Comparison of ENCODE assay signal across 1 cellular context in genomic region chr14:68795602-68796417, GRCh38.
TF ChIP-seq lines count a peak whose summit lies in the region.

No MANE protein-coding gene starts in this region.

TF ChIP-seq in HepG2, 621 proteins besides CTCF, POLR2A, EP300 and RAD21 (continued from another document and continues in another):
- no peak for TF ChIP-seq ZNF574 (CRISPR knock-in tag; IDR thresholded peaks at IDR 0.05)
- TF ChIP-seq ZNF235 (CRISPR knock-in tag; IDR thresholded peaks at IDR 0.05; ENCODE audit: borderline replicate concordance), result no peak
- TF ChIP-seq MTF1 (CRISPR knock-in tag; IDR thresholded peaks at IDR 0.05), result no peak
- no peak for TF ChIP-seq HNF1A (IDR thresholded peaks at IDR 0.05; ENCODE audit: low read depth)
- TF ChIP-seq HNF1A (CRISPR knock-in tag; IDR thresholded peaks at IDR 0.05; ENCODE audit: borderline replicate concordance), result peak; percentile 48; the same call in 1 of the 2 replicates
- no peak for TF ChIP-seq RBAK (CRISPR knock-in tag; IDR thresholded peaks at IDR 0.05)
- TF ChIP-seq TBX2 (CRISPR knock-in tag; IDR thresholded peaks at IDR 0.05; ENCODE audit: borderline replicate concordance), result peak; percentile 84
- no peak for TF ChIP-seq SP140L (CRISPR knock-in tag; IDR thresholded peaks at IDR 0.05; ENCODE audit: borderline replicate concordance)
- no peak for TF ChIP-seq ARNTL (CRISPR knock-in tag; IDR thresholded peaks at IDR 0.05)
- TF ChIP-seq FOXA1 (IDR thresholded peaks at IDR 0.05), result no peak
- TF ChIP-seq FOXA1 (CRISPR knock-in tag; IDR thresholded peaks at IDR 0.05), result no peak; the same call in 1 of the 2 replicates
- no peak for TF ChIP-seq FOXC1 (CRISPR knock-in tag; IDR thresholded peaks at IDR 0.05; ENCODE audit: borderline replicate concordance)
- TF ChIP-seq ZNF788 (CRISPR knock-in tag; IDR thresholded peaks at IDR 0.05; ENCODE audit: borderline replicate concordance), result peak; percentile 73; the same call in 1 of the 2 replicates
- peak; percentile 43; the same call in 1 of the 2 replicates for TF ChIP-seq ZBED4 (CRISPR knock-in tag; IDR thresholded peaks at IDR 0.05; ENCODE audit: borderline replicate concordance)
- TF ChIP-seq ZNF451 (CRISPR knock-in tag; IDR thresholded peaks at IDR 0.05), result peak; percentile 52; the same call in 1 of the 2 replicates
- TF ChIP-seq MTA1 (CRISPR knock-in tag; IDR thresholded peaks at IDR 0.05; ENCODE audit: borderline replicate concordance), result peak; percentile 76; the same call in 1 of the 2 replicates
- TF ChIP-seq ZNF841 (CRISPR knock-in tag; IDR thresholded peaks at IDR 0.05; ENCODE audit: borderline replicate concordance), result 0 out of 2 replicates have a peak, but pooled peaks have one; percentile 76
- no peak for TF ChIP-seq CHCHD3 (CRISPR knock-in tag; IDR thresholded peaks at IDR 0.05)
- TF ChIP-seq ZBTB21 (CRISPR knock-in tag; IDR thresholded peaks at IDR 0.05), result no peak
- no peak for TF ChIP-seq NR3C1 (CRISPR knock-in tag; IDR thresholded peaks at IDR 0.05)
- TF ChIP-seq HNF1B (CRISPR knock-in tag; IDR thresholded peaks at IDR 0.05), result peak; percentile 71
- TF ChIP-seq ZNF883 (CRISPR knock-in tag; IDR thresholded peaks at IDR 0.05; ENCODE audit: not compliant biosample characterization), result peak; percentile 87
- TF ChIP-seq ZEB1 (IDR thresholded peaks at IDR 0.05; ENCODE audit: insufficient replicate concordance, low read depth), result no peak
- TF ChIP-seq ZNF619 (CRISPR knock-in tag; IDR thresholded peaks at IDR 0.05), result no peak; the same call in 1 of the 2 replicates
- no peak for TF ChIP-seq NR2F1 (CRISPR knock-in tag; IDR thresholded peaks at IDR 0.05)
- TF ChIP-seq BATF2 (CRISPR knock-in tag; IDR thresholded peaks at IDR 0.05), result no peak
- TF ChIP-seq CBX1 (IDR thresholded peaks at IDR 0.05; ENCODE audit: low read depth), result peak; percentile 44
- no peak for TF ChIP-seq ZNF549 (CRISPR knock-in tag; IDR thresholded peaks at IDR 0.05)
- TF ChIP-seq ZBTB42 (CRISPR knock-in tag; IDR thresholded peaks at IDR 0.05), result peak; percentile 82; the same call in 1 of the 2 replicates
- no peak; the same call in 1 of the 2 replicates for TF ChIP-seq NR0B2 (CRISPR knock-in tag; IDR thresholded peaks at IDR 0.05)
- TF ChIP-seq KDM6A (CRISPR knock-in tag; IDR thresholded peaks at IDR 0.05; ENCODE audit: low read depth), result no peak
- peak; percentile 68; the same call in 1 of the 2 replicates for TF ChIP-seq NCOA2 (CRISPR knock-in tag; IDR thresholded peaks at IDR 0.05)
- no peak for TF ChIP-seq ZSCAN22 (CRISPR knock-in tag; IDR thresholded peaks at IDR 0.05)
- no peak; the same call in 1 of the 2 replicates for TF ChIP-seq ZNF280B (CRISPR knock-in tag; IDR thresholded peaks at IDR 0.05; ENCODE audit: borderline replicate concordance)
- TF ChIP-seq HMGA1 (CRISPR knock-in tag; conservative IDR thresholded peaks at IDR 0.05), result no peak
- peak; percentile 83 for TF ChIP-seq SPEN (CRISPR knock-in tag; IDR thresholded peaks at IDR 0.05; ENCODE audit: low read depth)
- no peak for TF ChIP-seq JUND (CRISPR knock-in tag; IDR thresholded peaks at IDR 0.05)
- no peak; the same call in 1 of the 2 replicates for TF ChIP-seq ZNF724P (CRISPR knock-in tag; IDR thresholded peaks at IDR 0.05; ENCODE audit: borderline replicate concordance)
- no peak for TF ChIP-seq GTF3A (CRISPR knock-in tag; conservative IDR thresholded peaks at IDR 0.05)
- no peak; the same call in 1 of the 2 replicates for TF ChIP-seq LBX2 (CRISPR knock-in tag; IDR thresholded peaks at IDR 0.05; ENCODE audit: borderline replicate concordance)
- peak; percentile 58; the same call in 1 of the 2 replicates for TF ChIP-seq KMT2A (CRISPR knock-in tag; IDR thresholded peaks at IDR 0.05)
- TF ChIP-seq POGZ (CRISPR knock-in tag; IDR thresholded peaks at IDR 0.05), result peak; percentile 74
- TF ChIP-seq MAFF (IDR thresholded peaks at IDR 0.05; ENCODE audit: low read depth, low read length), result no peak
- no peak for TF ChIP-seq MLX (CRISPR knock-in tag; IDR thresholded peaks at IDR 0.05)
- no peak; the same call in 1 of the 2 replicates for TF ChIP-seq TCF7 (IDR thresholded peaks at IDR 0.05; ENCODE audit: low read depth)
- TF ChIP-seq ZBTB7B (CRISPR knock-in tag; IDR thresholded peaks at IDR 0.05), result peak; percentile 87; the same call in 1 of the 2 replicates
- TF ChIP-seq HDAC2 (CRISPR knock-in tag; IDR thresholded peaks at IDR 0.05), result peak; percentile 62
- peak; percentile 84; the same call in 1 of the 2 replicates for TF ChIP-seq ZNF709 (CRISPR knock-in tag; IDR thresholded peaks at IDR 0.05)
- no peak; the same call in 1 of the 2 replicates for TF ChIP-seq ZFP37 (CRISPR knock-in tag; IDR thresholded peaks at IDR 0.05; ENCODE audit: borderline replicate concordance)
- TF ChIP-seq ZNF766 (CRISPR knock-in tag; IDR thresholded peaks at IDR 0.05; ENCODE audit: borderline replicate concordance), result no peak; the same call in 1 of the 2 replicates
- no peak; the same call in 1 of the 2 replicates for TF ChIP-seq ZNF12 (CRISPR knock-in tag; IDR thresholded peaks at IDR 0.05)
- TF ChIP-seq TCF7L2 (IDR thresholded peaks at IDR 0.05; ENCODE audit: low read depth, low read length), result no peak
- TF ChIP-seq ZNF747 (CRISPR knock-in tag; IDR thresholded peaks at IDR 0.05; ENCODE audit: borderline replicate concordance), result peak; percentile 76; the same call in 1 of the 2 replicates
- no peak for TF ChIP-seq SNAPC5 (CRISPR knock-in tag; IDR thresholded peaks at IDR 0.05; ENCODE audit: borderline replicate concordance)
- TF ChIP-seq SOX5 (CRISPR knock-in tag; IDR thresholded peaks at IDR 0.05; ENCODE audit: borderline replicate concordance), result peak; percentile 6; the same call in 1 of the 2 replicates
